ENCODE assay signal across 9 cellular contexts in the genomic region with DNA sequence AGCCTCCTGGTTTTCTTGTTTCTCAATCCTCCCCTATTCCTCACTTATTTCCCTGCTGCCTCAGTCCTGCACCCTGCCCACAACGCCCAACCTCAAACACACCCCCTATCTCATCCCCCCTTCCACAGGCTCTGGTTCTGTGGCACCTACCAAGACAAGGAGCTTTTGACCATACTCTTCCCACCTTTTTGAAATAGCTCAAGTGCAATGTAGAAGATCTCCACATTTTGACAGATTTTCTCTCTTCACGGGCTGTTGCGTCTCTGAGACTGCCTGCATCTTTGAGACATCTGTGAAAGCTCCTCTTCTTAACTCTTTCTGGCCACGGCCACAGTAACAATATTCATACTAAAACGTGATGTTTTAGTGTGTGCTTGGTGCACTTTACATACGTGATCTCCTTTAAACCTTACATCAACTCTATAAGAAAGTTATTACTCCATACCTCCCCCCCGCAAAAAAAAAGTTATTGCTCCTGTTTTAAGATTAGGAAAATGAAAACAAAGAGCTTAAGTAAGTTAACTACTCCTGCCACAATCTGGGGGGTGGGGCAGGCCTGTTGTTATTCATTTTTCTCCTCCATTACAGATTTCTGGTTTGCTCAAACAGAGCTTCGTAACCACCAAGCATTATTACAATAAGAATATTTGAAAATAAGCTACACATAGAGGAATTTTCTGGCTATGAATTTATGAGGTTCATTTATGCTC. TPM values are rescaled to one million over a fixed set of nuclear protein-coding genes. Genes with fewer than 3 reads are reported as not detected.
A peak's percentile ranks its signal among the peaks of the same experiment; 100 is the strongest.
DNase-seq lines count a peak whose midpoint lies in the region; ATAC-seq, FAIRE-seq and TF ChIP-seq lines count a peak whose summit lies in the region.
"Had no signal": no experiment of that assay in that cellular context is flagged by ENCODE, and none has a peak within 500 bp of the region (broad histone marks: within the 10 kb centered on the region; RNA-seq: fewer than 3 reads in every experiment).

No MANE protein-coding gene starts in this region.

- peak; percentile 15 for ATAC-seq in K562
- ATAC-seq in GM19397 (IDR thresholded peaks at IDR 0.05; ENCODE audit: unreplicated experiment), result no peak
- no peak for ATAC-seq in GM19455 (IDR thresholded peaks at IDR 0.05; ENCODE audit: unreplicated experiment)

- peak overlapping the region; percentile 81 for H3K4me2 ChIP-seq in Loucy (ENCODE audit: low read depth, low read length, poor library complexity, severe bottlenecking)
- peak overlapping the region; percentile 95 for H3K4me2 ChIP-seq in K562 (ENCODE audit: insufficient read depth, low read length)

- no peak for TF ChIP-seq CTCF in Loucy (conservative IDR thresholded peaks at IDR 0.05; ENCODE audit: low read length)
- TF ChIP-seq CTCF in K562 (IDR thresholded peaks at IDR 0.05 in 2 of 3, conservative IDR thresholded peaks at IDR 0.05 in 1 of 3; ENCODE audit: insufficient read depth in 2 of 3, low read depth in 1 of 3, low read length in 3 of 3), result no peak
- no peak for TF ChIP-seq CTCF in neural crest cell (conservative IDR thresholded peaks at IDR 0.05)
- TF ChIP-seq CTCF in GM13976 (IDR thresholded peaks at IDR 0.05; ENCODE audit: borderline replicate concordance, control extremely low read depth, extremely low read depth, insufficient read depth, missing control alignments), result no peak

- no peaks in the 10 kb centered on the region for H3K9me1 ChIP-seq in K562 (ENCODE audit: control insufficient read depth, insufficient read depth, low read length)

- in situ Hi-C loops in K562 (cut with MboI) (no loop called here), GM13976 (cut with MboI; ENCODE audit: low sequenced_read_pairs, unreplicated experiment) (no loop called here)

- FAIRE-seq in K562 (lab: Jason Lieb, UNC), result peak; percentile 32

- H3K9ac ChIP-seq in Loucy (ENCODE audit: low read depth, low read length, poor library complexity, severe bottlenecking) (peak overlapping the region; percentile 85), K562 (ENCODE audit: insufficient read depth in 1 of 2, low read depth in 2 of 2, low read length in 2 of 2) (peak overlapping the region; percentile 77 to 97; a peak in 3 of 4 replicates)

- peaks cover 25% of the 10 kb centered on the region for H3K4me1 Mint-ChIP-seq in neural crest cell

- H3K4me3 Mint-ChIP-seq in neural crest cell, result peak overlapping the region; percentile 86

- H3K9me2 ChIP-seq in Loucy (replicated peaks; ENCODE audit: low read depth, low read length), result no peaks in the 10 kb centered on the region

- peak overlapping the region; percentile 68 for H3K27ac Mint-ChIP-seq in neural crest cell (ENCODE audit: unreplicated experiment)

- peaks cover 9% of the 10 kb centered on the region for H3K36me3 Mint-ChIP-seq in neural crest cell (ENCODE audit: low read depth)

- POLR2A ChIA-PET in K562 (lab: Yijun Ruan, JAX), result interaction anchor here (0.9 to 3.9 kb wide), 10 partner anchors 10 to 224 kb away, joined by 3 to 16 read pairs (median 3); no protein-coding TSS in a partner anchor

- peak overlapping the region; percentile 94 for H3K4me3 ChIP-seq in Loucy (ENCODE audit: low read length, poor library complexity, severe bottlenecking)
- H3K4me3 ChIP-seq in K562, result peak overlapping the region; percentile 96

- peaks cover 3% of the 10 kb centered on the region; the same call in 1 of the 2 replicates for H3F3A ChIP-seq in Loucy (ENCODE audit: low read depth)

- no peaks in the 10 kb centered on the region for H3K9me3 ChIP-seq in Loucy (ENCODE audit: insufficient read depth, low read depth, low read length)
- no peaks in the 10 kb centered on the region; the same call in 1 of the 2 replicates for H3K9me3 ChIP-seq in K562 (replicated peaks; ENCODE audit: control insufficient read depth, insufficient read depth, low read depth, low read length)
- H3K9me3 ChIP-seq: SJSA1 had no signal

- peaks cover 2% of the 10 kb centered on the region for H3K27me3 Mint-ChIP-seq in neural crest cell (ENCODE audit: low read depth)

- H3K27me3 ChIP-seq in Loucy (ENCODE audit: insufficient read depth, low read length, poor library complexity, severe bottlenecking), result peaks cover 9% of the 10 kb centered on the region
- no peaks in the 10 kb centered on the region for H3K27me3 ChIP-seq in K562 (ENCODE audit: control insufficient read depth in 2 of 2, insufficient read depth in 2 of 2, low read length in 2 of 2)
- H3K27me3 ChIP-seq: SJSA1 had no signal

- H3K36me3 ChIP-seq in Loucy (ENCODE audit: insufficient read depth, low read length) (peaks cover 9% of the 10 kb centered on the region; the same call in 1 of the 2 replicates), K562 (ENCODE audit: control insufficient read depth, insufficient read depth, low read length) (peaks cover 28% of the 10 kb centered on the region)

- intact Hi-C loops in K562 (cut with micrococcal nuclease) (loop anchor here (2.0 to 10.0 kb wide), 4 partner anchors 47 to 505 kb away; a partner anchor contains a TSS), posterior cingulate gyrus (cut with DNase I) (no loop called here)

- DNase-seq in ELF-1 (ENCODE audit: low read depth, low spot score), result peak; percentile 35
- peak; percentile 27 to 58 (median 38) for DNase-seq in K562 (ENCODE audit: extremely low read depth in 1 of 4, low spot score in 3 of 4)
- DNase-seq in neural crest cell (ENCODE audit: low read depth, low spot score), result no peak
- DNase-seq in posterior cingulate gyrus, result no peak
- no peak for DNase-seq in GM13976 (ENCODE audit: low spot score)

- H3K27ac ChIP-seq in K562 (ENCODE audit: extremely low read depth, low read depth, low read length), result peak overlapping the region; percentile 98
- H3K27ac ChIP-seq: SJSA1 had no signal

- TF ChIP-seq RAD21 in K562 (CRISPR knock-in tag; conservative IDR thresholded peaks at IDR 0.05 in 1 of 2, IDR thresholded peaks at IDR 0.05 in 1 of 2), result no peak

- TF ChIP-seq POLR2A in K562 (conservative IDR thresholded peaks at IDR 0.05), result no peak

- CTCF ChIA-PET in K562 (lab: Yijun Ruan, JAX; ENCODE audit: low intra/inter-chr PET ratio), result interaction anchor here (0.9 kb wide), 1 partner anchor 85 kb away, joined by 3 read pairs; no protein-coding TSS in a partner anchor

- H3K79me2 ChIP-seq in Loucy (ENCODE audit: insufficient read depth, low read length) (peaks cover 32% of the 10 kb centered on the region), K562 (ENCODE audit: control insufficient read depth, insufficient read depth, low read length) (peaks cover 56% of the 10 kb centered on the region)

- H4K20me1 ChIP-seq in Loucy (ENCODE audit: insufficient read depth, low read length, poor library complexity, severe bottlenecking), result peaks cover 23% of the 10 kb centered on the region
- peaks cover 27% of the 10 kb centered on the region for H4K20me1 ChIP-seq in K562 (replicated peaks; ENCODE audit: control insufficient read depth, insufficient read depth, low read length)

- no peak for TF ChIP-seq EP300 in K562 (IDR thresholded peaks at IDR 0.05; ENCODE audit: low read length)

- H3K4me1 ChIP-seq in Loucy (ENCODE audit: insufficient read depth, low read length, poor library complexity, severe bottlenecking) (peaks cover 50% of the 10 kb centered on the region), K562 (replicated peaks in 1 of 2; ENCODE audit: control insufficient read depth in 2 of 2, insufficient read depth in 2 of 2, low read length in 2 of 2) (peaks cover 14 to 19% of the 10 kb centered on the region in 2 experiments; a peak in 4 of 5 replicates)

- H3K9me3 Mint-ChIP-seq in neural crest cell, result no peaks in the 10 kb centered on the region

- H2AFZ ChIP-seq in Loucy (ENCODE audit: low read length), result peak overlapping the region; percentile 92
- peak overlapping the region; percentile 94 for H2AFZ ChIP-seq in K562 (ENCODE audit: low read depth, low read length)

- WGBS in K562 (ENCODE audit: insufficient coverage, low coverage, missing lambda C conversion rate), result 5% methylated on average over 8 of the region's 8 CpGs

- no TSS peak for BruUV-seq in K562 (replicated peaks; lab: Mats Ljungman, UMichigan)

TF ChIP-seq in K562, 482 proteins besides CTCF, POLR2A, EP300 and RAD21 (continues in another document):
- no peak for TF ChIP-seq ZNF354B (CRISPR knock-in tag; IDR thresholded peaks at IDR 0.05)
- TF ChIP-seq RBM14 (IDR thresholded peaks at IDR 0.05; ENCODE audit: borderline replicate concordance, insufficient read depth, low read depth, low read length), result no peak
- no peak for TF ChIP-seq HNRNPK (IDR thresholded peaks at IDR 0.05; ENCODE audit: low read depth, low read length, poor library complexity, severe bottlenecking)
- TF ChIP-seq, protein P1, sequence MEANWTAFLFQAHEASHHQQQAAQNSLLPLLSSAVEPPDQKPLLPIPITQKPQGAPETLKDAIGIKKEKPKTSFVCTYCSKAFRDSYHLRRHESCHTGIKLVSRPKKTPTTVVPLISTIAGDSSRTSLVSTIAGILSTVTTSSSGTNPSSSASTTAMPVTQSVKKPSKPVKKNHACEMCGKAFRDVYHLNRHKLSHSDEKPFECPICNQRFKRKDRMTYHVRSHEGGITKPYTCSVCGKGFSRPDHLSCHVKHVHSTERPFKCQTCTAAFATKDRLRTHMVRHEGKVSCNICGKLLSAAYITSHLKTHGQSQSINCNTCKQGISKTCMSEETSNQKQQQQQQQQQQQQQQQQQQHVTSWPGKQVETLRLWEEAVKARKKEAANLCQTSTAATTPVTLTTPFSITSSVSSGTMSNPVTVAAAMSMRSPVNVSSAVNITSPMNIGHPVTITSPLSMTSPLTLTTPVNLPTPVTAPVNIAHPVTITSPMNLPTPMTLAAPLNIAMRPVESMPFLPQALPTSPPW (CRISPR knock-in tag; IDR thresholded peaks at IDR 0.05), result no peak
- TF ChIP-seq ZSCAN32 (CRISPR knock-in tag; IDR thresholded peaks at IDR 0.05), result no peak
- no peak for TF ChIP-seq GATAD2B (IDR thresholded peaks at IDR 0.05; ENCODE audit: borderline replicate concordance)

RNA-seq across cellular contexts. Expression of a gene that starts 1.8 kb away (rescaled TPM):
- 44.8 and 218 TPM in 2 replicates for total RNA-seq in K562 (2011; cell fraction: chromatin; rRNA removed; ENCODE audit: low replicate concordance)
- 38.5 and 46.2 TPM in 2 replicates for total RNA-seq in K562 (2011; cell fraction: nucleolus; rRNA removed)
- 82.6 and 125 TPM in 2 replicates for total RNA-seq in K562 (2011; cell fraction: nucleoplasm; rRNA removed)
- total RNA-seq in K562 (2014; rRNA removed) (656 and 761 TPM in 2 replicates), K562 (2014; rRNA removed; fragmentation: Illumina TruSeq; extraction: Trizol) (464 and 519 TPM in 2 replicates), K562 (2015; rRNA removed; fragmentation: Illumina TruSeq; extraction: Trizol) (523 and 537 TPM in 2 replicates), K562 (2021) (415 and 449 TPM in 2 replicates), neural crest cell (370 and 378 TPM in 2 replicates)
- polyA plus RNA-seq in K562 (2011; rRNA removed) (295 and 420 TPM in 2 replicates), K562 (2014; fragmentation: Illumina TruSeq; extraction: Trizol) (492 and 549 TPM in 2 replicates), K562 (2014; fragmentation: Nextera tagmentation; extraction: Ambion mirVana) (10 to 100 TPM; 79.9 to 81.2 TPM), K562 (2014; rRNA removed) (494 and 522 TPM in 2 replicates)
- 136 and 207 TPM in 2 replicates for polyA plus RNA-seq in K562 (2011; cell fraction: cytosol; rRNA removed)
- polyA plus RNA-seq in K562 (2011; cell fraction: nucleus; rRNA removed), result 65.4 and 88.8 TPM in 2 replicates
- 218 and 429 TPM in 2 replicates for polyA plus RNA-seq in K562 (2012)
- polyA minus RNA-seq in K562 (2011; rRNA and poly(A)+ RNA removed), result 427 and 585 TPM in 2 replicates
- polyA minus RNA-seq in K562 (2011; cell fraction: cytosol; rRNA and poly(A)+ RNA removed), result 185 and 239 TPM in 2 replicates
- polyA minus RNA-seq in K562 (2011; cell fraction: nucleus; rRNA and poly(A)+ RNA removed), result 63.4 and 107 TPM in 2 replicates

Comparison
In these comparisons a context has a peak if more than half of its experiments do, and no peak if none do; other contexts are left out.
1. DNase-seq: peak in ELF-1 (single experiment) and K562 (4 of 4); none in neural crest cell (single experiment), posterior cingulate gyrus (0 of 10) and GM13976 (single experiment).